ENCODE assay signal across 8 cellular contexts in the genomic region with DNA sequence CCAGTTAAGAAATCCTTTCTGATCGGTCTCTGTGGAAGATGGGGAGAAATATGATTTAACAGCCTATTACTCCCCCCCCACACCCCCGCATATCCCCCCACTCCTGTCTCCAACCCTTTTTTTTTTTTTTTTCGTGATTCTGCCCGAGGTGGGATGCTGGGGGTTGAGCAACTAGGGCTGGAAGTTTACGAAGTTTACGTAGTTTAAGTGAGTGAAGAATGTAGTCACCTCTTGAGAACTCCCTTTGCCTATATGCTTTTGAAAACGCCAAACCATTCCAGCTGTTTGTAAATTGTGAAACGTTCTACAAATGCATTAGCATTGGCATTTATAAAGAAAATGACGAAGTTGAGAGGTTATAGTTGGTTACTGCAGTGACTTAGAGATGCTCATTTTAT. TPM values are rescaled to one million over a fixed set of nuclear protein-coding genes. Genes with fewer than 3 reads are reported as not detected.
DNase-seq lines count a peak whose midpoint lies in the region; ATAC-seq and TF ChIP-seq lines count a peak whose summit lies in the region.

No MANE protein-coding gene starts in this region.

- H3K27me3 Mint-ChIP-seq in activated naive CD4-positive, alpha-beta T cell treated with anti-CD3 and anti-CD28 coated beads for 36 hours (ENCODE audit: low read depth), result peaks cover 18% of the 10 kb centered on the region
- H3K27me3 Mint-ChIP-seq in T-cell, result peaks cover 17 to 22% of the 10 kb centered on the region in 2 donors

- H3K9me3 Mint-ChIP-seq in activated naive CD4-positive, alpha-beta T cell treated with anti-CD3 and anti-CD28 coated beads for 36 hours, result no peaks in the 10 kb centered on the region
- H3K9me3 Mint-ChIP-seq in T-cell, result no peaks in the 10 kb centered on the region

- no peaks in the 10 kb centered on the region for H3K36me3 ChIP-seq in neuron (ENCODE audit: insufficient read depth, low read length)

- H2AFZ ChIP-seq in neuron (ENCODE audit: low read depth, low read length), result peak overlapping the region; percentile 93

- H3K27me3 ChIP-seq in neuron (ENCODE audit: insufficient read depth, low read length), result no peaks in the 10 kb centered on the region

- no peaks in the 10 kb centered on the region for H3K9me3 ChIP-seq in neuron (ENCODE audit: low read length)

- H3K36me3 Mint-ChIP-seq in activated naive CD4-positive, alpha-beta T cell treated with anti-CD3 and anti-CD28 coated beads for 36 hours (ENCODE audit: low read depth), result peaks cover 3% of the 10 kb centered on the region
- peaks cover 21% of the 10 kb centered on the region for H3K36me3 Mint-ChIP-seq in T-cell

- peaks cover 14% of the 10 kb centered on the region for H3K4me1 ChIP-seq in neuron (ENCODE audit: insufficient read depth, low read length)

- no peak for TF ChIP-seq CTCF in fibroblast of villous mesenchyme (IDR thresholded peaks at IDR 0.05; ENCODE audit: insufficient read depth, low read depth, low read length)

- POLR2A ChIA-PET in T-cell (lab: Charles Lee), result no interaction called here

- H3K4me3 ChIP-seq in fibroblast of villous mesenchyme (ENCODE audit: low read depth, low read length) (peak overlapping the region; percentile 95), neuron (ENCODE audit: low read length) (peak overlapping the region; percentile 99)

- H3K4me1 Mint-ChIP-seq in activated naive CD4-positive, alpha-beta T cell treated with anti-CD3 and anti-CD28 coated beads for 36 hours (ENCODE audit: low read depth), result peaks cover 7% of the 10 kb centered on the region
- H3K4me1 Mint-ChIP-seq in T-cell, result peaks cover 6 to 20% (median 15%) of the 10 kb centered on the region in 3 donors

- peak overlapping the region; percentile 66 for H3K4me3 Mint-ChIP-seq in activated naive CD4-positive, alpha-beta T cell treated with anti-CD3 and anti-CD28 coated beads for 36 hours
- peak overlapping the region; percentile 58 to 60 (median 59) for H3K4me3 Mint-ChIP-seq in T-cell

- ATAC-seq in T-cell (replicated peaks in 1 of 4), result no peak
- no peak for ATAC-seq in HG03159 (IDR thresholded peaks at IDR 0.05; ENCODE audit: unreplicated experiment)
- ATAC-seq in GM18517 (IDR thresholded peaks at IDR 0.05; ENCODE audit: unreplicated experiment), result no peak

- intact Hi-C loops in activated naive CD4-positive, alpha-beta T cell treated with anti-CD3 and anti-CD28 coated beads for 36 hours (cut with micrococcal nuclease), result no loop called here

- no peak overlapping the region for H3K27ac Mint-ChIP-seq in activated naive CD4-positive, alpha-beta T cell treated with anti-CD3 and anti-CD28 coated beads for 36 hours
- H3K27ac Mint-ChIP-seq in T-cell, result no peak overlapping the region

- CTCF ChIA-PET in activated naive CD4-positive, alpha-beta T cell treated with anti-CD3 and anti-CD28 coated beads for 36 hours (lab: Charles Lee), result no interaction called here
- CTCF ChIA-PET in T-cell (lab: Charles Lee), result no interaction called here

- DNase-seq in activated naive CD4-positive, alpha-beta T cell treated with anti-CD3 and anti-CD28 coated beads for 36 hours, result no peak
- DNase-seq in activated naive CD4-positive, alpha-beta T cell treated with anti-CD3 and anti-CD28 coated beads, Interleukin-2, amount 50 U/mL, for 16 hours, result no peak
- DNase-seq in T-cell (no peak), fibroblast of villous mesenchyme (ENCODE audit: low read depth) (peak; percentile 74), middle frontal gyrus (ENCODE audit: extremely low spot score, low spot score) (no peak)

RNA-seq across cellular contexts. Expression of a gene that starts 0.8 kb away (rescaled TPM):
- 1 to 10 TPM; 1.7 to 1.9 TPM for total RNA-seq in activated naive CD4-positive, alpha-beta T cell treated with anti-CD3 and anti-CD28 coated beads for 36 hours
- total RNA-seq in T-cell, result under 1 TPM; 0.26 to 0.50 (median 0.35) TPM
- total RNA-seq in fibroblast of villous mesenchyme, result 16.8 and 19.3 TPM in 2 replicates
